ENCODE assay signal across 8 cellular contexts in genomic region chr20:5127204-5127858, GRCh38. TPM values are rescaled to one million over a fixed set of nuclear protein-coding genes. Genes with fewer than 3 reads are reported as not detected.
DNase-seq lines count a peak whose midpoint lies in the region; ATAC-seq and TF ChIP-seq lines count a peak whose summit lies in the region.

No MANE protein-coding gene starts in this region.

- H2AFZ ChIP-seq in smooth muscle cell (ENCODE audit: low read depth) = peak overlapping the region; percentile 93

- H3F3A ChIP-seq in smooth muscle cell (ENCODE audit: low read depth) = no peaks in the 10 kb centered on the region

- H3K9ac ChIP-seq in iPS-18a (ENCODE audit: low read length) (peak overlapping the region; percentile 53), smooth muscle cell (ENCODE audit: low read depth) (peak overlapping the region; percentile 83)

- peak; percentile 23 for ATAC-seq in HG02571 (IDR thresholded peaks at IDR 0.05; ENCODE audit: unreplicated experiment)

- H3K4me1 ChIP-seq in iPS-18a (ENCODE audit: control insufficient read depth, low read depth, low read length) = peaks cover 3% of the 10 kb centered on the region
- no peaks in the 10 kb centered on the region for H3K4me1 ChIP-seq in smooth muscle cell (ENCODE audit: low read depth)

- peak; percentile 66 for DNase-seq in NCI-H1092 treated with DMSO at 0.1 percent for 48 hours (lab: John Stamatoyannopoulos, UW)
- peak; percentile 60 for DNase-seq in T-helper 9 cell
- peak; percentile 41 for DNase-seq in astrocyte of the spinal cord (ENCODE audit: low read depth, low spot score)
- DNase-seq in smooth muscle cell (lab: John Stamatoyannopoulos, UW; ENCODE audit: unreplicated experiment) = peak; percentile 44
- no peak for DNase-seq in epidermal melanocyte (ENCODE audit: insufficient read length, low spot score)

- H3K4me3 ChIP-seq in GM12875 (ENCODE audit: low read depth, low read length) = peak overlapping the region; percentile 78
- H3K4me3 ChIP-seq in astrocyte of the spinal cord (ENCODE audit: low read depth, low read length) = peak overlapping the region; percentile 82
- peak overlapping the region; percentile 72 for H3K4me3 ChIP-seq in iPS-18a (ENCODE audit: low read length)
- peak overlapping the region; percentile 94 for H3K4me3 ChIP-seq in smooth muscle cell

- H3K9me3 ChIP-seq in iPS-18a (ENCODE audit: control insufficient read depth, low read depth, low read length) = no peaks in the 10 kb centered on the region
- no peaks in the 10 kb centered on the region for H3K9me3 ChIP-seq in smooth muscle cell (replicated peaks; ENCODE audit: low read depth)

- WGBS in smooth muscle cell (ENCODE audit: low lambda C conversion rate) = under 1% methylated on average over 36 of the region's 44 CpGs

- no peak for TF ChIP-seq CTCF in GM12875 (IDR thresholded peaks at IDR 0.05; ENCODE audit: borderline replicate concordance, insufficient read depth, low read depth, low read length)
- TF ChIP-seq CTCF in astrocyte of the spinal cord (IDR thresholded peaks at IDR 0.05; ENCODE audit: low read depth, low read length) = no peak
- TF ChIP-seq CTCF in smooth muscle cell (IDR thresholded peaks at IDR 0.05; ENCODE audit: borderline replicate concordance, insufficient read depth, poor library complexity, severe bottlenecking) = no peak

- H3K27ac ChIP-seq in iPS-18a (ENCODE audit: low read length) = no peak overlapping the region
- H3K27ac ChIP-seq in smooth muscle cell (ENCODE audit: low read depth) = peak overlapping the region; percentile 55

- H3K27me3 ChIP-seq in iPS-18a (ENCODE audit: control insufficient read depth, insufficient read depth, low read length) (no peaks in the 10 kb centered on the region), smooth muscle cell (ENCODE audit: low read depth) (no peaks in the 10 kb centered on the region)

- no peaks in the 10 kb centered on the region for H3K36me3 ChIP-seq in iPS-18a (ENCODE audit: control insufficient read depth, low read depth, low read length)
- no peaks in the 10 kb centered on the region for H3K36me3 ChIP-seq in smooth muscle cell (ENCODE audit: low read depth)

- H4K20me1 ChIP-seq in smooth muscle cell (ENCODE audit: low read depth) = peaks cover 41% of the 10 kb centered on the region

- in situ Hi-C loops in astrocyte of the spinal cord (cut with HindIII; ENCODE audit: low sequenced_read_pairs) = no loop called here

- H3K79me2 ChIP-seq in smooth muscle cell (ENCODE audit: low read depth) = peaks cover 44% of the 10 kb centered on the region

- peak overlapping the region; percentile 87 for H3K4me2 ChIP-seq in smooth muscle cell

RNA-seq across cellular contexts. Expression of gene CDS2, which starts 0.5 kb away (rescaled TPM):
- total RNA-seq in smooth muscle cell = 20.3 and 24.9 TPM in 2 replicates
- polyA plus RNA-seq in smooth muscle cell = 25.9 and 32.4 TPM in 2 replicates

RNA-seq across cellular contexts. Expression of gene PCNA, which starts 7.6 kb away (rescaled TPM):
- 168 and 178 TPM in 2 replicates for total RNA-seq in smooth muscle cell
- polyA plus RNA-seq in smooth muscle cell = 75.2 and 78.7 TPM in 2 replicates

RNA-seq across cellular contexts. Expression of gene TMEM230, which starts 14.5 kb away (rescaled TPM):
- total RNA-seq in smooth muscle cell = 102 and 107 TPM in 2 replicates
- 104 and 117 TPM in 2 replicates for polyA plus RNA-seq in smooth muscle cell
